Comparison of ENCODE assay signal across 8 cellular contexts in the genomic region with DNA sequence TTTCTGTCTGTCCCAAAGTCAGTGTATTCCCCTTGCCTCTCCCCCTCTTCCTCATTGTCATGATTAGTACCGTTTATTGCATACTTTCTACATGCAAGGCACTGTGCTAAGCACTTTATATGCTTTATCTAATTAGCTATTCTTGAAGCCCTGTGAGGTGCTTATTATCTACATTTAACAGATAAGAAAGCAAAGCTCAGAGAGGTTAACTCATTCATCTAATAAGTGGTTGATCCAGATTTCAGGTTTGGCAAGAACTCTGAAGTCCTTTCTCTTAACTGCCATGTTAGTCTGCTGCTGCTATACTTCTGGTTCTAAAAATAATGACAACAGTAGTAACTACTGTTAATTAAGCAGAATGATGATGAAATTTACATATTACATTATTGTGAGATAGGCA. TPM values are rescaled to one million over a fixed set of nuclear protein-coding genes. Genes with fewer than 3 reads are reported as not detected.
DNase-seq lines count a peak whose midpoint lies in the region; ATAC-seq, FAIRE-seq and TF ChIP-seq lines count a peak whose summit lies in the region.

No MANE protein-coding gene starts in this region.

- TF ChIP-seq POLR2A in endothelial cell of umbilical vein (IDR thresholded peaks at IDR 0.05; ENCODE audit: low read depth, low read length) = no peak

- H2AFZ ChIP-seq in PC-3 (ENCODE audit: low read length) (no peak overlapping the region), endothelial cell of umbilical vein (ENCODE audit: low read depth, low read length) (no peak overlapping the region)

- H3K4me1 ChIP-seq in PC-3 (ENCODE audit: insufficient read depth, low read length) (peaks cover 45% of the 10 kb centered on the region), endothelial cell of umbilical vein (ENCODE audit: control insufficient read depth, extremely low read depth, insufficient read depth, low read length) (peaks cover 61% of the 10 kb centered on the region)

- H3K79me2 ChIP-seq in PC-3 (ENCODE audit: low read length) = peaks cover 93% of the 10 kb centered on the region
- H3K79me2 ChIP-seq in endothelial cell of umbilical vein (ENCODE audit: control insufficient read depth, insufficient read depth, low read length) = peaks cover 85% of the 10 kb centered on the region

- CTCF ChIA-PET in PC-3 (lab: Charles Lee) = interaction anchor here (1.3 kb wide), 1 partner anchor 81 kb away, joined by 4 read pairs; no protein-coding TSS in a partner anchor
- CTCF ChIA-PET in endothelial cell of umbilical vein (lab: Charles Lee) = interaction anchor here (1.0 to 2.0 kb wide), 6 partner anchors 10 to 81 kb away, joined by 3 to 11 read pairs (median 6); a partner anchor contains a TSS

- peaks cover 41% of the 10 kb centered on the region for H3K4me1 Mint-ChIP-seq in progenitor cell of endocrine pancreas (ENCODE audit: low read depth)

- no peaks in the 10 kb centered on the region for H3K9me3 ChIP-seq in PC-3 (ENCODE audit: low read length)
- no peaks in the 10 kb centered on the region for H3K9me3 ChIP-seq in endothelial cell of umbilical vein (replicated peaks; ENCODE audit: control insufficient read depth, insufficient read depth, low read length)

- no peak for ATAC-seq in PC-3

- H3K9ac ChIP-seq in PC-3 (ENCODE audit: low read length) = peak overlapping the region; percentile 26
- H3K9ac ChIP-seq in endothelial cell of umbilical vein (replicated peaks; ENCODE audit: extremely low read depth, insufficient read depth, low read length) = peak overlapping the region; percentile 92

- H3K4me2 ChIP-seq in PC-3 (ENCODE audit: low read length) = peak overlapping the region; percentile 77
- peak overlapping the region; percentile 93 for H3K4me2 ChIP-seq in endothelial cell of umbilical vein (ENCODE audit: insufficient read depth, low read length)

- no peaks in the 10 kb centered on the region for H3K9me1 ChIP-seq in endothelial cell of umbilical vein (replicated peaks; ENCODE audit: control insufficient read depth, extremely low read depth, insufficient read depth, low read length)

- dilution Hi-C loops in endothelial cell of umbilical vein (cut with MboI; ENCODE audit: extremely low pct_ligation_motif_present, low sequenced_read_pairs) = no loop called here

- no TSS peak for BruUV-seq in PC-3 (replicated peaks; lab: Mats Ljungman, UMichigan)
- no TSS peak for BruUV-seq in endothelial cell of umbilical vein (replicated peaks; lab: Mats Ljungman, UMichigan)

- DNase-seq in PC-3 (no peak), endothelial cell of umbilical vein (ENCODE audit: low read depth, low spot score) (peak; percentile 32), progenitor cell of endocrine pancreas (ENCODE audit: low spot score, unreplicated experiment) (no peak), hippocampal formation (lab: John Stamatoyannopoulos, UW) (no peak), UCSD-AML1 (lab: John Stamatoyannopoulos, UW; ENCODE audit: unreplicated experiment) (no peak), DMS153 (lab: John Stamatoyannopoulos, UW) (no peak)
- no peak for DNase-seq in central memory CD4-positive, alpha-beta T cell

- H3F3A ChIP-seq in PC-3 (ENCODE audit: low read length, unreplicated experiment) = peaks cover 28% of the 10 kb centered on the region

- H3K36me3 Mint-ChIP-seq in progenitor cell of endocrine pancreas (ENCODE audit: insufficient read depth) = peaks cover 2% of the 10 kb centered on the region

- no peaks in the 10 kb centered on the region for H3K27me3 ChIP-seq in PC-3 (ENCODE audit: low read length)
- H3K27me3 ChIP-seq in endothelial cell of umbilical vein (ENCODE audit: control insufficient read depth in 2 of 2, insufficient read depth in 2 of 2, low read length in 2 of 2) = no peaks in the 10 kb centered on the region

- FAIRE-seq in endothelial cell of umbilical vein (lab: Jason Lieb, UNC) = no peak

- H3K4me3 ChIP-seq in GM08714 (ENCODE audit: low read length) (peak overlapping the region; percentile 9; the same call in 1 of the 2 replicates), PC-3 (ENCODE audit: low read length) (peak overlapping the region; percentile 33; the same call in 1 of the 2 replicates), endothelial cell of umbilical vein (replicated peaks in 1 of 3; ENCODE audit: insufficient read depth in 1 of 3, low read depth in 1 of 3, low read length in 3 of 3) (no peak overlapping the region)

- H3K27ac ChIP-seq in PC-3 (ENCODE audit: low read length) (peak overlapping the region; percentile 78), endothelial cell of umbilical vein (ENCODE audit: insufficient read depth, low read depth, low read length) (peak overlapping the region; percentile 100)

- no peaks in the 10 kb centered on the region for H3K9me3 Mint-ChIP-seq in progenitor cell of endocrine pancreas (ENCODE audit: low read depth)

- POLR2A ChIA-PET in PC-3 (lab: Charles Lee; ENCODE audit: unreplicated experiment) (no interaction called here), endothelial cell of umbilical vein (lab: Charles Lee) (interaction anchor here (1.9 kb wide), 2 partner anchors 10 to 13 kb away, joined by 6 to 15 read pairs; a partner anchor contains a TSS)

- peak overlapping the region; percentile 51 for H3K4me3 Mint-ChIP-seq in progenitor cell of endocrine pancreas (ENCODE audit: low read depth)

- TF ChIP-seq CTCF in PC-3 (conservative IDR thresholded peaks at IDR 0.05; ENCODE audit: low read depth, low read length) (no peak), endothelial cell of umbilical vein (IDR thresholded peaks at IDR 0.05; ENCODE audit: extremely low read depth in 1 of 2, insufficient read depth in 1 of 2, low read depth in 1 of 2, low read length in 2 of 2) (no peak), progenitor cell of endocrine pancreas (IDR thresholded peaks at IDR 0.05; ENCODE audit: unreplicated experiment) (no peak)

- H3K9me2 ChIP-seq in PC-3 (replicated peaks; ENCODE audit: low read length) = no peaks in the 10 kb centered on the region

- H3K27me3 Mint-ChIP-seq in progenitor cell of endocrine pancreas = no peaks in the 10 kb centered on the region

- peak overlapping the region; percentile 97 for H3K27ac Mint-ChIP-seq in progenitor cell of endocrine pancreas

- no peaks in the 10 kb centered on the region; the same call in 1 of the 2 replicates for H3K36me3 ChIP-seq in PC-3 (ENCODE audit: low read depth, low read length)
- no peaks in the 10 kb centered on the region for H3K36me3 ChIP-seq in endothelial cell of umbilical vein (ENCODE audit: control insufficient read depth in 2 of 2, extremely low read depth in 1 of 2, insufficient read depth in 2 of 2, low read length in 2 of 2)

- intact Hi-C loops in PC-3 (cut with micrococcal nuclease) (loop anchor here (5.0 kb wide), 3 partner anchors 39 to 239 kb away; no protein-coding TSS in a partner anchor), endothelial cell of umbilical vein (cut with micrococcal nuclease) (loop anchor here (1.0 to 2.0 kb wide), 2 partner anchors 13 to 39 kb away; a partner anchor contains a TSS)

- H4K20me1 ChIP-seq in PC-3 (ENCODE audit: low read length) (peaks cover 9% of the 10 kb centered on the region; the same call in 1 of the 2 replicates), endothelial cell of umbilical vein (replicated peaks; ENCODE audit: control insufficient read depth, extremely low read depth, insufficient read depth, low read length) (peaks cover 8% of the 10 kb centered on the region)

TF ChIP-seq in endothelial cell of umbilical vein, 7 proteins besides CTCF, POLR2A, EP300 and RAD21:
- TF ChIP-seq JUN (IDR thresholded peaks at IDR 0.05; ENCODE audit: borderline replicate concordance, insufficient read depth, insufficient read length, low read depth) (no peak), EZH2 (IDR thresholded peaks at IDR 0.05; ENCODE audit: borderline replicate concordance, low read depth, low read length, severe bottlenecking) (no peak), FOS (IDR thresholded peaks at IDR 0.05; ENCODE audit: borderline replicate concordance, insufficient read depth, low read length) (no peak), MYC (IDR thresholded peaks at IDR 0.05; ENCODE audit: low read depth, low read length) (no peak), GATA2 (IDR thresholded peaks at IDR 0.05; ENCODE audit: insufficient read depth, insufficient read length, low read depth, low read length) (no peak), POLR2AphosphoS5 (IDR thresholded peaks at IDR 0.05; ENCODE audit: insufficient read depth, low read depth, low read length) (no peak)
- TF ChIP-seq, protein P1, sequence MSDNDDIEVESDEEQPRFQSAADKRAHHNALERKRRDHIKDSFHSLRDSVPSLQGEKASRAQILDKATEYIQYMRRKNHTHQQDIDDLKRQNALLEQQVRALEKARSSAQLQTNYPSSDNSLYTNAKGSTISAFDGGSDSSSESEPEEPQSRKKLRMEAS (IDR thresholded peaks at IDR 0.05; ENCODE audit: insufficient read depth, insufficient read length) = no peak

RNA-seq across cellular contexts. Expression of a gene that starts 13.5 kb away (rescaled TPM):
- total RNA-seq in PC-3 (2014; rRNA removed) = 139 and 148 TPM in 2 replicates
- 244 and 258 TPM in 2 replicates for total RNA-seq in endothelial cell of umbilical vein
- polyA plus RNA-seq in endothelial cell of umbilical vein = 82.2 and 84.7 TPM in 2 replicates
- polyA plus RNA-seq in endothelial cell of umbilical vein (2011; cell fraction: cytosol; rRNA removed) = 46.4 and 51.9 TPM in 2 replicates
- 749 and 898 TPM in 2 replicates for polyA plus RNA-seq in endothelial cell of umbilical vein (2011; cell fraction: nucleus; rRNA removed)
- polyA plus RNA-seq in endothelial cell of umbilical vein (2012) = 151 and 223 TPM in 2 replicates
- 369 and 373 TPM in 2 replicates for polyA minus RNA-seq in endothelial cell of umbilical vein
- 99.6 TPM for polyA minus RNA-seq in endothelial cell of umbilical vein (2011; cell fraction: cytosol; rRNA and poly(A)+ RNA removed)
- polyA minus RNA-seq in endothelial cell of umbilical vein (2011; cell fraction: nucleus; rRNA and poly(A)+ RNA removed) = 1,208 and 1,408 TPM in 2 replicates
- 141 and 142 TPM in 2 replicates for total RNA-seq in progenitor cell of endocrine pancreas

RNA-seq across cellular contexts. Expression of a gene that starts 49.4 kb away (rescaled TPM):
- total RNA-seq in PC-3 (2014; rRNA removed) = 1.1 and 1.9 TPM in 2 replicates
- total RNA-seq in endothelial cell of umbilical vein = 2.6 and 3.9 TPM in 2 replicates
- polyA plus RNA-seq in endothelial cell of umbilical vein = 0.89 and 0.98 TPM in 2 replicates
- 0.81 and 1.1 TPM in 2 replicates for polyA plus RNA-seq in endothelial cell of umbilical vein (2011; cell fraction: cytosol; rRNA removed)
- polyA plus RNA-seq in endothelial cell of umbilical vein (2011; cell fraction: nucleus; rRNA removed) = 1.4 and 1.5 TPM in 2 replicates
- polyA plus RNA-seq in endothelial cell of umbilical vein (2012) = 1.0 and 1.6 TPM in 2 replicates
- 0.51 and 1.8 TPM in 2 replicates for polyA minus RNA-seq in endothelial cell of umbilical vein
- polyA minus RNA-seq in endothelial cell of umbilical vein (2011; cell fraction: cytosol; rRNA and poly(A)+ RNA removed) = 1.7 TPM
- polyA minus RNA-seq in endothelial cell of umbilical vein (2011; cell fraction: nucleus; rRNA and poly(A)+ RNA removed) = 0.96 and 1.3 TPM in 2 replicates
- total RNA-seq in progenitor cell of endocrine pancreas = 9.5 and 13.8 TPM in 2 replicates

Comparison
In these comparisons a context has a peak if more than half of its experiments do, and no peak if none do; other contexts are left out.
1. H3K4me3 ChIP-seq: peak in GM08714 (single experiment) and PC-3 (single experiment); none in endothelial cell of umbilical vein (0 of 3).